Comparison of ENCODE assay signal across 16 cellular contexts in genomic region chr15:93438310-93438709, GRCh38.
DNase-seq lines count a peak whose midpoint lies in the region; ATAC-seq and TF ChIP-seq lines count a peak whose summit lies in the region.
"Had no signal": no experiment of that assay in that cellular context is flagged by ENCODE, and none has a peak within 500 bp of the region (broad histone marks: within the 10 kb centered on the region; RNA-seq: fewer than 3 reads in every experiment).

No MANE protein-coding gene starts in this region.

- H2BK120ac ChIP-seq in H9 (ENCODE audit: low read depth, low read length, poor library complexity, severe bottlenecking): no peak overlapping the region

- H4K8ac ChIP-seq in H9 (replicated peaks; ENCODE audit: insufficient read length, low read depth, low read length): no peak overlapping the region

- H3K79me1 ChIP-seq in H9 (ENCODE audit: insufficient read depth, low read depth, low read length, poor library complexity, severe bottlenecking): no peaks in the 10 kb centered on the region

- H3K4me1 ChIP-seq in H9 (ENCODE audit: insufficient read depth, low read length) (no peaks in the 10 kb centered on the region), Loucy (ENCODE audit: insufficient read depth, low read length, poor library complexity, severe bottlenecking) (no peaks in the 10 kb centered on the region), endodermal cell (ENCODE audit: control insufficient read depth, insufficient read depth, low read length) (peaks cover 5% of the 10 kb centered on the region)
- H3K4me1 ChIP-seq: HAP-1 had no signal

- H3K4ac ChIP-seq in H9 (ENCODE audit: low read depth, low read length): no peak overlapping the region

- H3K27me3 ChIP-seq in H9 (ENCODE audit: insufficient read depth, low read length) (no peaks in the 10 kb centered on the region), Loucy (ENCODE audit: insufficient read depth, low read length, poor library complexity, severe bottlenecking) (no peaks in the 10 kb centered on the region), endodermal cell (ENCODE audit: control insufficient read depth, insufficient read depth, low read length, poor library complexity, severe bottlenecking) (no peaks in the 10 kb centered on the region)

- H3K27ac ChIP-seq in H9 (ENCODE audit: insufficient read length, low read depth, low read length) (no peak overlapping the region), endodermal cell (ENCODE audit: low read depth, low read length) (no peak overlapping the region)
- H3K27ac ChIP-seq: GM23248 had no signal

- H3K18ac ChIP-seq in H9 (ENCODE audit: insufficient read length, low read depth, low read length): no peak overlapping the region

- no peak overlapping the region for H2BK12ac ChIP-seq in H9 (ENCODE audit: insufficient read length, low read depth, low read length)

- no peaks in the 10 kb centered on the region for H3F3A ChIP-seq in Loucy (ENCODE audit: low read depth)

- H3K23me2 ChIP-seq in H9 (ENCODE audit: insufficient read length, low read depth, low read length, poor library complexity, severe bottlenecking): no peaks in the 10 kb centered on the region

- H4K91ac ChIP-seq in H9 (ENCODE audit: insufficient read length, low read depth, low read length): no peak overlapping the region

- H4K5ac ChIP-seq in H9 (ENCODE audit: insufficient read length, low read depth, low read length): no peak overlapping the region

- no peak overlapping the region for H2BK5ac ChIP-seq in H9 (ENCODE audit: insufficient read length, low read length)

- H3K9ac ChIP-seq in H9 (ENCODE audit: extremely low read depth, insufficient read length, low read length) (no peak overlapping the region), Loucy (ENCODE audit: low read depth, low read length, poor library complexity, severe bottlenecking) (no peak overlapping the region), endodermal cell (ENCODE audit: extremely low read depth, low read length, poor library complexity, severe bottlenecking) (no peak overlapping the region)
- H3K9ac ChIP-seq: GM23248 had no signal

- no peak overlapping the region for H3K4me2 ChIP-seq in H9 (ENCODE audit: insufficient read depth, insufficient read length, low read length)
- no peak overlapping the region for H3K4me2 ChIP-seq in Loucy (ENCODE audit: low read depth, low read length, poor library complexity, severe bottlenecking)

- H3K23ac ChIP-seq in H9 (ENCODE audit: insufficient read length, low read depth, low read length): no peak overlapping the region

- H3K27me3 Mint-ChIP-seq in H9 (ENCODE audit: low read depth) (peaks cover 6% of the 10 kb centered on the region), endodermal cell (ENCODE audit: insufficient read depth) (peaks cover 3% of the 10 kb centered on the region)

- H3K79me2 ChIP-seq in H9 (ENCODE audit: insufficient read depth, low read length) (no peaks in the 10 kb centered on the region), Loucy (ENCODE audit: insufficient read depth, low read length) (no peaks in the 10 kb centered on the region)

- no peaks in the 10 kb centered on the region for H3K36me3 ChIP-seq in Loucy (ENCODE audit: insufficient read depth, low read length)
- H3K36me3 ChIP-seq in endodermal cell (ENCODE audit: control insufficient read depth, insufficient read depth, low read length): no peaks in the 10 kb centered on the region
- H3K36me3 ChIP-seq: HAP-1 had no signal

- H2BK20ac ChIP-seq in H9 (ENCODE audit: low read depth, low read length, poor library complexity, severe bottlenecking): no peak overlapping the region

- H3K9me3 ChIP-seq in H9 (ENCODE audit: control insufficient read depth, low read depth, low read length): no peaks in the 10 kb centered on the region
- no peaks in the 10 kb centered on the region for H3K9me3 ChIP-seq in Loucy (ENCODE audit: insufficient read depth, low read depth, low read length)
- H3K9me3 ChIP-seq in endodermal cell (ENCODE audit: control insufficient read depth, low read length): peaks cover 3% of the 10 kb centered on the region
- H3K9me3 ChIP-seq: HAP-1 had no signal

- H2AK5ac ChIP-seq in H9 (ENCODE audit: insufficient read length, low read length): no peak overlapping the region

- H3K4me1 Mint-ChIP-seq in H9: 0 out of 4 replicates have a peak, but pooled peaks cover 0 to under 1% of the 10 kb centered on the region in 2 experiments
- H3K4me1 Mint-ChIP-seq in endodermal cell: peaks cover 33% of the 10 kb centered on the region
- H3K4me1 Mint-ChIP-seq: CD4-positive, alpha-beta memory T cell had no signal

- H3K9me2 ChIP-seq in Loucy (replicated peaks; ENCODE audit: low read depth, low read length): no peaks in the 10 kb centered on the region

- H3K4me3 Mint-ChIP-seq in H9 (no peak overlapping the region), endodermal cell (no peak overlapping the region)
- H3K4me3 Mint-ChIP-seq: CD4-positive, alpha-beta memory T cell; HFFc6 had no signal

- no peak for DNase-seq in H9
- no peak for DNase-seq in endodermal cell
- peak; percentile 6 for DNase-seq in ureter (ENCODE audit: low spot score)
- DNase-seq: C1 segment of cervical spinal cord; Calu3; CD4-positive, alpha-beta memory T cell; COR-L47; DMS53; DMS79 treated with DMSO at 0.1 percent for 48 hours; GF-D8; GM23248; HFFc6 had no signal

- no peak overlapping the region for H3K27ac Mint-ChIP-seq in H9
- no peak overlapping the region for H3K27ac Mint-ChIP-seq in endodermal cell
- H3K27ac Mint-ChIP-seq: CD4-positive, alpha-beta memory T cell; HFFc6 had no signal

- no peak overlapping the region for H2BK15ac ChIP-seq in H9 (ENCODE audit: low read depth, low read length)

- H2AFZ ChIP-seq in H9 (ENCODE audit: low read length) (no peak overlapping the region), Loucy (ENCODE audit: low read length) (no peak overlapping the region)
- H2AFZ ChIP-seq: GM23248 had no signal

- H3K4me3 ChIP-seq in Loucy (ENCODE audit: low read length, poor library complexity, severe bottlenecking) (no peak overlapping the region), endodermal cell (ENCODE audit: low read length) (no peak overlapping the region)
- H3K4me3 ChIP-seq: GM23248, HAP-1 had no signal

- no peak overlapping the region for H3K14ac ChIP-seq in H9 (ENCODE audit: insufficient read depth, low read length)

- peaks cover 0 to 4% (median 3%) of the 10 kb centered on the region in 3 experiments; a peak in 2 of 7 replicates for H3K36me3 Mint-ChIP-seq in H9 (ENCODE audit: insufficient read depth in 1 of 3, low read depth in 3 of 3)
- peaks cover 6% of the 10 kb centered on the region for H3K36me3 Mint-ChIP-seq in endodermal cell (ENCODE audit: low read depth)
- H3K36me3 Mint-ChIP-seq: CD4-positive, alpha-beta memory T cell had no signal

- no peak overlapping the region for H3T11ph ChIP-seq in H9 (ENCODE audit: low read length)

- no peaks in the 10 kb centered on the region for H4K20me1 ChIP-seq in H9 (ENCODE audit: control insufficient read depth, insufficient read depth, insufficient read length)
- H4K20me1 ChIP-seq in Loucy (ENCODE audit: insufficient read depth, low read length, poor library complexity, severe bottlenecking): no peaks in the 10 kb centered on the region

- ATAC-seq in HG03025 (IDR thresholded peaks at IDR 0.05; ENCODE audit: low FRiP score, unreplicated experiment) (no peak), HG03571 (IDR thresholded peaks at IDR 0.05; ENCODE audit: unreplicated experiment) (no peak)

- H3K9me3 Mint-ChIP-seq in H9: peaks cover 3% of the 10 kb centered on the region in 2 experiments; a peak in 3 of 5 replicates
- H3K9me3 Mint-ChIP-seq in endodermal cell: peaks cover 6% of the 10 kb centered on the region

- WGBS in H9 (ENCODE audit: extremely low coverage, insufficient read length, low lambda C conversion rate): no CpG with 5 or more reads among the region's 4 CpGs
- 63 to 64% methylated on average over 4 of the region's 4 CpGs for WGBS in endodermal cell (ENCODE audit: insufficient coverage in 1 of 2, insufficient read length in 1 of 2), 2 experiments

- no peak overlapping the region for H3K56ac ChIP-seq in H9 (ENCODE audit: insufficient read length, low read depth, low read length)

- peak; percentile 29; the same call in 1 of the 3 replicates for TF ChIP-seq CTCF in H9 (conservative IDR thresholded peaks at IDR 0.05)
- 0 out of 2 replicates have a peak, but pooled peaks have one; percentile 17 for TF ChIP-seq CTCF in Loucy (conservative IDR thresholded peaks at IDR 0.05; ENCODE audit: low read length)
- peak; percentile 60 for TF ChIP-seq CTCF in endodermal cell (conservative IDR thresholded peaks at IDR 0.05)
